12 cellular contexts compared by ENCODE assay signal in genomic region chr3:22371592-22372291, GRCh38.
DNase-seq lines count a peak whose midpoint lies in the region; ATAC-seq and TF ChIP-seq lines count a peak whose summit lies in the region.
"Had no signal": no experiment of that assay in that cellular context is flagged by ENCODE, and none has a peak within 500 bp of the region (broad histone marks: within the 10 kb centered on the region; RNA-seq: fewer than 3 reads in every experiment).

No MANE protein-coding gene starts in this region.

- peaks cover 13% of the 10 kb centered on the region for H3K4me1 Mint-ChIP-seq in neural crest cell

- peak overlapping the region; percentile 28 for H3K4me3 ChIP-seq in cardiac muscle cell
- peak overlapping the region; percentile 3 to 49 (median 16) for H3K4me3 ChIP-seq in fibroblast of lung (replicated peaks in 1 of 4; ENCODE audit: control extremely low read depth in 1 of 4, insufficient read depth in 1 of 4, low read depth in 3 of 4, low read length in 4 of 4)
- H3K4me3 ChIP-seq in aorta (ENCODE audit: low read length in 2 of 2) = no peak overlapping the region

- peak overlapping the region; percentile 66 for H3K4me2 ChIP-seq in fibroblast of lung (ENCODE audit: extremely low read depth, insufficient read depth, low read length)

- H3K4me3 Mint-ChIP-seq in neural crest cell = peak overlapping the region; percentile 78

- H3K4me1 ChIP-seq in cardiac muscle cell (ENCODE audit: low read depth) = no peaks in the 10 kb centered on the region
- no peaks in the 10 kb centered on the region for H3K4me1 ChIP-seq in fibroblast of lung (ENCODE audit: control insufficient read depth, extremely low read depth, insufficient read depth, low read length)
- H3K4me1 ChIP-seq in aorta (ENCODE audit: control insufficient read depth in 1 of 2, insufficient read depth in 2 of 2, low read length in 2 of 2) = no peaks in the 10 kb centered on the region

- no peaks in the 10 kb centered on the region for H4K20me1 ChIP-seq in fibroblast of lung (ENCODE audit: control insufficient read depth, extremely low read depth, insufficient read depth, low read length)

- H3K9ac ChIP-seq in fibroblast of lung (ENCODE audit: insufficient read depth, low read length) = no peak overlapping the region

- in situ Hi-C loops in GM13977 (cut with MboI; ENCODE audit: low pct_unique_long_range_greater_than_20kb, low sequenced_read_pairs, unreplicated experiment) = no loop called here

- H3K27ac ChIP-seq in cardiac muscle cell = no peak overlapping the region
- H3K27ac ChIP-seq in fibroblast of lung (ENCODE audit: insufficient read depth, low read length) = no peak overlapping the region
- no peak overlapping the region for H3K27ac ChIP-seq in aorta (ENCODE audit: low read depth in 1 of 2, low read length in 2 of 2)
- H3K27ac ChIP-seq: ovary had no signal

- TF ChIP-seq CTCF in cardiac muscle cell (IDR thresholded peaks at IDR 0.05; ENCODE audit: low read depth, low read length) (no peak), fibroblast of lung (conservative IDR thresholded peaks at IDR 0.05 in 1 of 2, IDR thresholded peaks at IDR 0.05 in 1 of 2; ENCODE audit: low read depth in 1 of 2, low read length in 2 of 2) (no peak), neural crest cell (conservative IDR thresholded peaks at IDR 0.05) (no peak), GM13977 (IDR thresholded peaks at IDR 0.05; ENCODE audit: extremely low read depth, insufficient read depth, missing control alignments) (no peak)

- H3K79me2 ChIP-seq in fibroblast of lung (ENCODE audit: control insufficient read depth, insufficient read depth, low read length) = no peaks in the 10 kb centered on the region

- no peaks in the 10 kb centered on the region for H3K36me3 Mint-ChIP-seq in neural crest cell (ENCODE audit: low read depth)

- ATAC-seq in aorta (ENCODE audit: low FRiP score) = peak; percentile 51

- H3K27me3 ChIP-seq in cardiac muscle cell = peaks cover 74% of the 10 kb centered on the region
- peaks cover 22% of the 10 kb centered on the region for H3K27me3 ChIP-seq in fibroblast of lung (ENCODE audit: control insufficient read depth, insufficient read depth, low read length)
- H3K27me3 ChIP-seq in aorta (ENCODE audit: control insufficient read depth in 1 of 2, insufficient read depth in 2 of 2, low read length in 1 of 2) = no peaks in the 10 kb centered on the region
- H3K27me3 ChIP-seq: ovary had no signal

- DNase-seq in cardiac muscle cell (ENCODE audit: low read depth in 1 of 2, low spot score in 1 of 2) (no peak), cardiac septum (ENCODE audit: low spot score) (no peak), fibroblast of lung (ENCODE audit: low read depth in 2 of 2) (no peak), neural crest cell (ENCODE audit: low read depth, low spot score) (no peak), aorta (peak in 1 of 2 donors; percentile 70), T-helper 9 cell (no peak), GM13977 (ENCODE audit: low spot score) (no peak), activated gamma-delta T cell treated with Interleukin-2 at 50 U/mL for 16 hours (no peak)
- DNase-seq: activated CD8-positive, alpha-beta memory T cell treated with anti-CD3 and anti-CD28 coated beads, Interleukin-2, amount 50 U/mL, for 48 hours; immature natural killer cell; NCI-H1436 had no signal

- peaks cover 84% of the 10 kb centered on the region for H3K27me3 Mint-ChIP-seq in neural crest cell (ENCODE audit: low read depth)

- WGBS in aorta, 2 donors = 4 to 8% methylated on average over 23 of the region's 23 CpGs

- intact Hi-C loops in cardiac septum (cut with DNase I) (no loop called here), aorta (cut with DNase I) (no loop called here)

- H3K27ac Mint-ChIP-seq in neural crest cell (ENCODE audit: unreplicated experiment) = no peak overlapping the region
- H3K27ac Mint-ChIP-seq: immature natural killer cell had no signal

- H2AFZ ChIP-seq in fibroblast of lung (ENCODE audit: low read length) = no peak overlapping the region

- no peaks in the 10 kb centered on the region for H3K9me3 Mint-ChIP-seq in neural crest cell

- H3K9me3 ChIP-seq in cardiac muscle cell (ENCODE audit: low read depth) (no peaks in the 10 kb centered on the region), fibroblast of lung (ENCODE audit: control insufficient read depth, insufficient read depth, low read depth, low read length) (no peaks in the 10 kb centered on the region), aorta (ENCODE audit: control insufficient read depth, low read length) (peaks cover 2% of the 10 kb centered on the region)
- H3K9me3 ChIP-seq: ovary had no signal

- H3K36me3 ChIP-seq in cardiac muscle cell (no peaks in the 10 kb centered on the region), fibroblast of lung (ENCODE audit: control insufficient read depth, insufficient read depth, low read length) (no peaks in the 10 kb centered on the region), aorta (ENCODE audit: control insufficient read depth in 1 of 2, insufficient read depth in 2 of 2, low read length in 1 of 2) (no peaks in the 10 kb centered on the region)
- H3K36me3 ChIP-seq: ovary had no signal

Comparison
In these comparisons a context has a peak if more than half of its experiments do, and no peak if none do; other contexts are left out.
1. H3K4me3 ChIP-seq: peak in cardiac muscle cell (single experiment) and fibroblast of lung (4 of 4); none in aorta (0 of 2).